ENCODE assay signal across 13 cellular contexts in the genomic region with DNA sequence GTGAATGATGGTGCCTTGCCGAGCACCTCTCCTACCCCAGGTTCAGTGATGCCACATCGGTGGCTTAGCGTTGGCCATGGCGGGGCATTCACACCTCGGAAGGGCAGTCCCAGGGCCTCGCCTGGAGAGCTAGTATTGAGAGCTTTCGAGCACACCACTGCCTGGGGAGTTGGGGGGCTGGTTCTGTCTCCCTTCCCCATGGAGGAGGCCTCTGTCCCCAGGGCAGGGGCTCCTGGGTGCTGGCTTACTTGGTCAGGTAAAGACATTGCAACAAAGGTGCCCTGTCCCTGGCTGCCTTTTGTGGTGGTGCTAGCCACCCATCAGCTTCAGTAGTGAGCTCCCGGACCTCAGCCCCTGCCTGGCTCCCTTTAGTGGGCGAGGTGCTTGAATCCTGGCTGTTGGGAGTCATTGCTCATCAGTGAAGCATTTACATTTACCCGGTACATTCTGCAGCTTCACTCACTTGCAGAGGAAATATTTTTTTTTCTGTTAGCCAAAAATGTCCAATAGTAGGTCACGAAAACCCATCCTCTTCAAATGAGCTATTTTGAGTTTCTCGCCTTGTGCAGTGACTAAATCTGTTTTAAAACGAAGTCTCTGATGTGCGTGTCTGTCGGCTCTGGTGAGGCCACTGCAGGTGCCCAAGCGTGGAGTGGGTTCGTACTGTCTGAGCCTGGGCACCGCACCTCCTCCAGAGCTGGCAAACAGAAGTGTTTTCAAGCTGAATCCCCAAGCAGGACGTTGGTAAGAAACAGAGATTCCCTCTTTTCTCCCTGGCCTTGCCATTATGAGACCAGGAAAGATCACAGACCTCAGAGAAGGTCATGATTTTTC.
A peak's percentile ranks its signal among the peaks of the same experiment; 100 is the strongest.
DNase-seq lines count a peak whose midpoint lies in the region; ATAC-seq and TF ChIP-seq lines count a peak whose summit lies in the region.
"Had no signal": no experiment of that assay in that cellular context is flagged by ENCODE, and none has a peak within 500 bp of the region (broad histone marks: within the 10 kb centered on the region; RNA-seq: fewer than 3 reads in every experiment).

No MANE protein-coding gene starts in this region.

- no peaks in the 10 kb centered on the region for H3K36me3 Mint-ChIP-seq in activated CD4-positive, alpha-beta memory T cell treated with anti-CD3 and anti-CD28 coated beads for 36 hours
- H3K36me3 Mint-ChIP-seq in immature natural killer cell = peaks cover 0 to 4% (median 0%) of the 10 kb centered on the region in 3 donors
- H3K36me3 Mint-ChIP-seq: activated naive CD4-positive, alpha-beta T cell treated with anti-CD3 and anti-CD28 coated beads, Interleukin-2, amount 50 U/mL, for 24 hours had no signal

- no peak overlapping the region for H2BK12ac ChIP-seq in trophoblast cell (ENCODE audit: low read length)

- H2AFZ ChIP-seq in trophoblast cell (ENCODE audit: insufficient read depth, low read length, poor library complexity) = no peak overlapping the region

- POLR2A ChIA-PET in RWPE1 (lab: Yijun Ruan, JAX; ENCODE audit: low non-redundant PET) = no interaction called here
- POLR2A ChIA-PET in activated CD4-positive, alpha-beta memory T cell treated with anti-CD3 and anti-CD28 coated beads for 36 hours (lab: Charles Lee) = no interaction called here

- no peak overlapping the region for H3K9ac ChIP-seq in trophoblast cell (ENCODE audit: low read length)

- H2BK120ac ChIP-seq in trophoblast cell (ENCODE audit: insufficient read depth, low read length, poor library complexity) = no peak overlapping the region

- no peaks in the 10 kb centered on the region for H3K36me3 ChIP-seq in trophoblast cell (ENCODE audit: control insufficient read depth in 1 of 2, insufficient read depth in 2 of 2, low read length in 2 of 2)

- H3K27ac Mint-ChIP-seq in activated CD4-positive, alpha-beta memory T cell treated with anti-CD3 and anti-CD28 coated beads for 36 hours = no peak overlapping the region
- H3K27ac Mint-ChIP-seq in immature natural killer cell = peak overlapping the region in 1 of 6 donors; percentile 2
- H3K27ac Mint-ChIP-seq: activated naive CD4-positive, alpha-beta T cell treated with anti-CD3 and anti-CD28 coated beads, Interleukin-2, amount 50 U/mL, for 24 hours had no signal

- no peak overlapping the region for H4K8ac ChIP-seq in trophoblast cell (ENCODE audit: low read depth, low read length)

- no peak overlapping the region for H3K4me2 ChIP-seq in trophoblast cell (ENCODE audit: low read length)

- H3K4me3 ChIP-seq in trophoblast cell (ENCODE audit: low read depth, low read length) = no peak overlapping the region

- H3K79me1 ChIP-seq in trophoblast cell (ENCODE audit: low read length) = no peaks in the 10 kb centered on the region

- no peaks in the 10 kb centered on the region for H3K27me3 Mint-ChIP-seq in activated CD4-positive, alpha-beta memory T cell treated with anti-CD3 and anti-CD28 coated beads for 36 hours
- H3K27me3 Mint-ChIP-seq in immature natural killer cell (ENCODE audit: low read depth in 3 of 3) = peaks cover 0 to 10% (median 3%) of the 10 kb centered on the region in 3 donors
- H3K27me3 Mint-ChIP-seq: activated naive CD4-positive, alpha-beta T cell treated with anti-CD3 and anti-CD28 coated beads, Interleukin-2, amount 50 U/mL, for 24 hours had no signal

- H2BK5ac ChIP-seq in trophoblast cell (ENCODE audit: low read depth, low read length, poor library complexity) = no peak overlapping the region

- peaks cover 20% of the 10 kb centered on the region for H3K4me1 Mint-ChIP-seq in activated CD4-positive, alpha-beta memory T cell treated with anti-CD3 and anti-CD28 coated beads for 36 hours (ENCODE audit: low read depth)
- H3K4me1 Mint-ChIP-seq in immature natural killer cell = peaks cover 31 to 41% of the 10 kb centered on the region in 2 donors

- no peak overlapping the region for H2AK5ac ChIP-seq in trophoblast cell (ENCODE audit: low read length)

- H4K12ac ChIP-seq in trophoblast cell (ENCODE audit: low read depth, low read length) = no peak overlapping the region

- WGBS in trophoblast cell (ENCODE audit: extremely low coverage, insufficient coverage, insufficient read length) = no CpG with 5 or more reads among the region's 19 CpGs

- H3K4me1 ChIP-seq in trophoblast cell (ENCODE audit: control insufficient read depth in 1 of 2, insufficient read depth in 2 of 2, low read length in 2 of 2) = peaks cover 7 to 16% of the 10 kb centered on the region in 2 experiments

- H3K9me3 Mint-ChIP-seq in activated CD4-positive, alpha-beta memory T cell treated with anti-CD3 and anti-CD28 coated beads for 36 hours = no peaks in the 10 kb centered on the region
- H3K9me3 Mint-ChIP-seq in immature natural killer cell = peaks cover 0 to 2% (median 0%) of the 10 kb centered on the region in 6 donors
- H3K9me3 Mint-ChIP-seq: activated naive CD4-positive, alpha-beta T cell treated with anti-CD3 and anti-CD28 coated beads, Interleukin-2, amount 50 U/mL, for 24 hours had no signal

- H3K4me3 Mint-ChIP-seq in activated CD4-positive, alpha-beta memory T cell treated with anti-CD3 and anti-CD28 coated beads for 36 hours = no peak overlapping the region
- no peak overlapping the region for H3K4me3 Mint-ChIP-seq in immature natural killer cell
- H3K4me3 Mint-ChIP-seq: activated naive CD4-positive, alpha-beta T cell treated with anti-CD3 and anti-CD28 coated beads, Interleukin-2, amount 50 U/mL, for 24 hours had no signal

- no peak overlapping the region for H3K23ac ChIP-seq in trophoblast cell (ENCODE audit: low read length)

- no peaks in the 10 kb centered on the region for H3K27me3 ChIP-seq in trophoblast cell (ENCODE audit: insufficient read depth, low read length)

- DNase-seq in A172 (ENCODE audit: low spot score) (peak; percentile 27), RWPE1 (ENCODE audit: low spot score) (no peak), glomerular visceral epithelial cell (ENCODE audit: extremely low spot score) (peak; percentile 43), trophoblast cell (no peak), HuH-7 (ENCODE audit: low spot score) (no peak), immature natural killer cell (no peak)
- DNase-seq in activated CD4-positive, alpha-beta memory T cell treated with anti-CD3 and anti-CD28 coated beads for 36 hours = no peak
- DNase-seq: midbrain, NCI-H2081 treated with DMSO at 0.1 percent for 48 hours, RPMI8226 had no signal

- CTCF ChIA-PET in RWPE1 (lab: Yijun Ruan, JAX) = interaction anchor here (0.7 to 1.5 kb wide), 2 partner anchors 105 to 174 kb away, joined by 5 to 8 read pairs; no protein-coding TSS in a partner anchor
- CTCF ChIA-PET in activated CD4-positive, alpha-beta memory T cell treated with anti-CD3 and anti-CD28 coated beads for 36 hours (lab: Charles Lee) = interaction anchor here (0.9 to 2.4 kb wide), 2 partner anchors 22 to 173 kb away, joined by 3 to 16 read pairs; no protein-coding TSS in a partner anchor

- H3K18ac ChIP-seq in trophoblast cell (ENCODE audit: low read length) = peak overlapping the region; percentile 29

- H3K4ac ChIP-seq in trophoblast cell (ENCODE audit: low read depth, low read length) = no peak overlapping the region

- H3K27ac ChIP-seq in RWPE1 (peak overlapping the region; percentile 24), trophoblast cell (ENCODE audit: low read depth, low read length) (no peak overlapping the region)

- H3K9me3 ChIP-seq in trophoblast cell (ENCODE audit: insufficient read depth, low read depth, low read length) = peaks cover 3% of the 10 kb centered on the region

- H3K79me2 ChIP-seq in trophoblast cell (ENCODE audit: control insufficient read depth, insufficient read depth, low read length, poor library complexity) = no peaks in the 10 kb centered on the region

- no peak for ATAC-seq in HG03378 (IDR thresholded peaks at IDR 0.05; ENCODE audit: unreplicated experiment)
- ATAC-seq: esophagus mucosa had no signal

- no peak overlapping the region for H4K91ac ChIP-seq in trophoblast cell (ENCODE audit: low read depth, low read length)

- no peak for TF ChIP-seq CTCF in RWPE1 (conservative IDR thresholded peaks at IDR 0.05; ENCODE audit: low read depth)

- no peak overlapping the region for H3K14ac ChIP-seq in trophoblast cell (ENCODE audit: low read length)

- intact Hi-C loops in activated CD4-positive, alpha-beta memory T cell treated with anti-CD3 and anti-CD28 coated beads for 36 hours (cut with micrococcal nuclease) = no loop called here

Comparison
In these comparisons a context has a peak if more than half of its experiments do, and no peak if none do; other contexts are left out.
1. DNase-seq: peak in A172 (single experiment) and glomerular visceral epithelial cell (single experiment); none in RWPE1 (single experiment), trophoblast cell (0 of 2), activated CD4-positive, alpha-beta memory T cell treated with anti-CD3 and anti-CD28 coated beads for 36 hours (single experiment), HuH-7 (single experiment) and immature natural killer cell (0 of 3).